ENCODE assay signal across 15 cellular contexts in the genomic region with DNA sequence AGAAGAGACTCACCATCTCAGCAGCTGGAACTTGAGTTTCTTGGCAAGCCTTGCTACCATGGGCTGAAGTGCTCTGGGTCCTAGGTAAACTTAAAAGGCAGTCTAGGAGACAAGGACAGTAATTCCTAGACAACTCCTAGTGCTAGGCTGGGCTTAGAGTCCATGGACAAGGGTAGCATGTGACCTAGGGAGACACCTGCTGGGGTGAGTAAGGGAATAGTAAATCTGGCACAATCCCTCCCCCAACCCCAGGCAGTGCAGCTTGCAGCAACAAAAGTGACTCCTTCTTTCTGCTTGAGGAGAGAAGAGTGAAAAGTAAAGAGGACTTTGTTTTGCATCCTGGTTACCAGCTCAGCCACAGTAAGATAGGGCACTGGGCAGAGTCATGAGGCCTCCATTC.
A peak's percentile ranks its signal among the peaks of the same experiment; 100 is the strongest.
DNase-seq lines count a peak whose midpoint lies in the region; ATAC-seq, FAIRE-seq and TF ChIP-seq lines count a peak whose summit lies in the region.
"Had no signal": no experiment of that assay in that cellular context is flagged by ENCODE, and none has a peak within 500 bp of the region (broad histone marks: within the 10 kb centered on the region; RNA-seq: fewer than 3 reads in every experiment).

No MANE protein-coding gene starts in this region.

- peak overlapping the region; percentile 33 for H2BK120ac ChIP-seq in H1 (replicated peaks; ENCODE audit: low read depth, low read length)

- CTCF ChIA-PET in H1 (lab: Charles Lee; ENCODE audit: partially characterized antibody), result interaction anchor here (0.9 to 3.6 kb wide), 3 partner anchors 21 to 115 kb away, joined by 3 to 17 read pairs (median 8); no protein-coding TSS in a partner anchor

- H3K56ac ChIP-seq in H1 (replicated peaks; ENCODE audit: insufficient read length, low read depth, low read length), result no peak overlapping the region

- H2AFZ ChIP-seq in H1 (ENCODE audit: low read length), result no peak overlapping the region

- no peaks in the 10 kb centered on the region for H4K20me1 ChIP-seq in H1 (replicated peaks in 1 of 2; ENCODE audit: control insufficient read depth in 1 of 2, insufficient read depth in 2 of 2, low read length in 2 of 2)

- no peak overlapping the region for H3K27ac ChIP-seq in H1 (ENCODE audit: low read depth, low read length)
- H3K27ac ChIP-seq: BLaER1 treated with 17β-estradiol and CSF1 and Interleukin-3, amounts not matched to agents 10 nM and 100 nM had no signal

- H2BK15ac ChIP-seq in H1 (ENCODE audit: low read length), result no peak overlapping the region

- H2BK20ac ChIP-seq in H1 (ENCODE audit: low read length), result no peak overlapping the region

- TF ChIP-seq RAD21 in H1 (IDR thresholded peaks at IDR 0.05 in 1 of 2, conservative IDR thresholded peaks at IDR 0.05 in 1 of 2; ENCODE audit: low read depth in 2 of 2, low read length in 2 of 2), result no peak; a peak in 1 of 4 replicates

- H3K36me3 ChIP-seq in H1 (ENCODE audit: control insufficient read depth in 2 of 4, insufficient read depth in 4 of 4, low read length in 3 of 4), result peaks cover 0 to 2% (median 0%) of the 10 kb centered on the region in 4 experiments; a peak in 1 of 8 replicates

- DNase-seq in DMS53 (lab: John Stamatoyannopoulos, UW) (peak; percentile 56), DMS53 treated with DMSO at 0.1 percent for 48 hours (lab: John Stamatoyannopoulos, UW; ENCODE audit: unreplicated experiment) (no peak), HT-29 (ENCODE audit: low spot score) (peak; percentile 7), H1 (ENCODE audit: low read depth in 1 of 2, low spot score in 2 of 2) (no peak), myocyte (ENCODE audit: low read depth) (peak; percentile 9), AG20443 (ENCODE audit: low spot score) (no peak), T1000 (lab: John Stamatoyannopoulos, UW) (no peak)
- DNase-seq: 8988T; CD4-positive, CD25-positive, alpha-beta regulatory T cell; DND-41; GF-D8; H7 had no signal

- H3K79me2 ChIP-seq in H1 (ENCODE audit: control insufficient read depth in 1 of 2, insufficient read depth in 2 of 2, low read length in 2 of 2), result no peaks in the 10 kb centered on the region

- H3K79me1 ChIP-seq in H1 (ENCODE audit: low read depth, low read length), result no peaks in the 10 kb centered on the region

- H3K27me3 ChIP-seq in H1 (replicated peaks in 1 of 4; ENCODE audit: control insufficient read depth in 3 of 4, extremely low read depth in 1 of 4, insufficient read depth in 3 of 4, low read length in 3 of 4), result no peaks in the 10 kb centered on the region
- H3K27me3 ChIP-seq: BLaER1 treated with 17β-estradiol and CSF1 and Interleukin-3, amounts not matched to agents 10 nM and 100 nM had no signal

- no peak overlapping the region for H4K5ac ChIP-seq in H1 (ENCODE audit: insufficient read length, low read depth, low read length)

- ATAC-seq in HG02642 (IDR thresholded peaks at IDR 0.05; ENCODE audit: poor library complexity, unreplicated experiment), result no peak

- peaks cover 0 to 16% (median 7%) of the 10 kb centered on the region in 4 experiments; a peak in 5 of 7 replicates for H3K4me1 ChIP-seq in H1 (replicated peaks in 1 of 4; ENCODE audit: control insufficient read depth in 3 of 4, insufficient read depth in 4 of 4, low read length in 3 of 4)

- H3K9ac ChIP-seq in H1 (replicated peaks in 1 of 4; ENCODE audit: extremely low read depth in 1 of 4, low read depth in 3 of 4, low read length in 3 of 4), result no peak overlapping the region
- H3K9ac ChIP-seq: BLaER1 treated with 17β-estradiol and CSF1 and Interleukin-3, amounts not matched to agents 10 nM and 100 nM had no signal

- H4K8ac ChIP-seq in H1 (ENCODE audit: extremely low read depth, insufficient read depth, low read length), result no peak overlapping the region

- no peak for TF ChIP-seq EP300 in H1 (IDR thresholded peaks at IDR 0.05; ENCODE audit: borderline replicate concordance in 1 of 2, low read depth in 2 of 2, low read length in 2 of 2)

- H3K23me2 ChIP-seq in H1 (ENCODE audit: low read depth, low read length), result no peaks in the 10 kb centered on the region; the same call in 1 of the 2 replicates

- FAIRE-seq in H1 (lab: Jason Lieb, UNC), result no peak
- FAIRE-seq: HTR-8/SVneo had no signal

- no peak overlapping the region for H3K4me2 ChIP-seq in H1 (ENCODE audit: insufficient read depth in 1 of 2, low read depth in 2 of 2, low read length in 2 of 2)
- H3K4me2 ChIP-seq: BLaER1 treated with 17β-estradiol and CSF1 and Interleukin-3, amounts not matched to agents 10 nM and 100 nM had no signal

- H2BK5ac ChIP-seq in H1 (ENCODE audit: low read depth, low read length), result peak overlapping the region; percentile 46; the same call in 1 of the 2 replicates

- no peak overlapping the region for H4K91ac ChIP-seq in H1 (replicated peaks; ENCODE audit: insufficient read length, low read length)

- H3K14ac ChIP-seq in H1 (ENCODE audit: insufficient read length), result no peak overlapping the region

- TF ChIP-seq POLR2A in H1 (IDR thresholded peaks at IDR 0.05; ENCODE audit: control extremely low read depth in 1 of 2, low read depth in 2 of 2, low read length in 2 of 2), result no peak

- peak overlapping the region; percentile 62; the same call in 1 of the 2 replicates for H2BK12ac ChIP-seq in H1 (ENCODE audit: low read depth, low read length)

- no peak overlapping the region for H3K4ac ChIP-seq in H1 (replicated peaks; ENCODE audit: insufficient read length, low read depth, low read length)

- H3K18ac ChIP-seq in H1 (ENCODE audit: extremely low read depth, low read length), result peak overlapping the region; percentile 51; the same call in 1 of the 2 replicates

- TF ChIP-seq CTCF in H1 (IDR thresholded peaks at IDR 0.05; ENCODE audit: control extremely low read depth in 1 of 3, insufficient read depth in 1 of 3, low read depth in 1 of 3, low read length in 3 of 3), result no peak

- H3K9me3 ChIP-seq in H1 (ENCODE audit: insufficient read depth in 2 of 2, low read depth in 1 of 2, low read length in 1 of 2), result no peaks in the 10 kb centered on the region; a peak in 2 of 4 replicates

- H3K23ac ChIP-seq in H1 (ENCODE audit: insufficient read length), result no peak overlapping the region

- no peak overlapping the region for H3K4me3 ChIP-seq in H1 (ENCODE audit: extremely low read depth in 1 of 4, insufficient read depth in 2 of 4, low read depth in 3 of 4, low read length in 4 of 4)
- H3K4me3 ChIP-seq: BLaER1 treated with 17β-estradiol and CSF1 and Interleukin-3, amounts not matched to agents 10 nM and 100 nM had no signal

- POLR2A ChIA-PET in H1 (lab: Charles Lee; ENCODE audit: partially characterized antibody), result no interaction called here

- no peak overlapping the region for H2AK5ac ChIP-seq in H1 (ENCODE audit: low read depth, low read length)

TF ChIP-seq in H1, 55 proteins besides CTCF, POLR2A, EP300 and RAD21 (continues in another document):
- TF ChIP-seq TBP (IDR thresholded peaks at IDR 0.05; ENCODE audit: low read depth, low read length) (no peak), TEAD4 (IDR thresholded peaks at IDR 0.05; ENCODE audit: low read depth, low read length) (no peak), FOSL1 (IDR thresholded peaks at IDR 0.05; ENCODE audit: insufficient read depth, low read depth, low read length) (no peak), EZH2 (IDR thresholded peaks at IDR 0.05; ENCODE audit: low read depth, low read length, severe bottlenecking) (no peak), RNF2 (IDR thresholded peaks at IDR 0.05; ENCODE audit: borderline replicate concordance, low read depth, low read length, missing control alignments, poor library complexity, severe bottlenecking) (no peak), KDM4A (IDR thresholded peaks at IDR 0.05; ENCODE audit: low read depth, low read length, severe bottlenecking) (no peak), BRCA1 (IDR thresholded peaks at IDR 0.05; ENCODE audit: low read depth, low read length) (no peak)

Comparison
In these comparisons a context has a peak if more than half of its experiments do, and no peak if none do; other contexts are left out.
1. DNase-seq: peak in DMS53 (single experiment), HT-29 (single experiment) and myocyte (single experiment); none in DMS53 treated with DMSO at 0.1 percent for 48 hours (single experiment), H1 (0 of 2), AG20443 (single experiment) and T1000 (single experiment).